ENCODE assay signal across 8 cellular contexts in genomic region chr14:23299986-23300686, GRCh38. TPM values are rescaled to one million over a fixed set of nuclear protein-coding genes. Genes with fewer than 3 reads are reported as not detected.
DNase-seq lines count a peak whose midpoint lies in the region; ATAC-seq and TF ChIP-seq lines count a peak whose summit lies in the region.

No MANE protein-coding gene starts in this region.

- TF ChIP-seq POLR2A in adrenal gland (IDR thresholded peaks at IDR 0.05) (no peak), right lobe of liver (IDR thresholded peaks at IDR 0.05) (no peak), thyroid gland (IDR thresholded peaks at IDR 0.05) (no peak)

- peak overlapping the region; percentile 96 for H3K4me3 Mint-ChIP-seq in activated CD8-positive, alpha-beta memory T cell treated with anti-CD3 and anti-CD28 coated beads, Interleukin-2, amount 10 ng/mL, durations not matched to agents 7 days and 5 days

- peaks cover 14 to 22% of the 10 kb centered on the region in 2 donors for H3K4me1 ChIP-seq in adrenal gland (replicated peaks in 1 of 2)
- H3K4me1 ChIP-seq in right lobe of liver, result peaks cover 0 to 5% (median 2%) of the 10 kb centered on the region in 4 donors
- peaks cover 9 to 24% of the 10 kb centered on the region in 2 donors for H3K4me1 ChIP-seq in thyroid gland

- H3K36me3 Mint-ChIP-seq in activated CD8-positive, alpha-beta memory T cell treated with anti-CD3 and anti-CD28 coated beads, Interleukin-2, amount 10 ng/mL, durations not matched to agents 7 days and 5 days, result peaks cover 21% of the 10 kb centered on the region

- peak overlapping the region; percentile 92 for H3K27ac Mint-ChIP-seq in activated CD8-positive, alpha-beta memory T cell treated with anti-CD3 and anti-CD28 coated beads, Interleukin-2, amount 10 ng/mL, durations not matched to agents 7 days and 5 days

- H3K27me3 Mint-ChIP-seq in activated CD8-positive, alpha-beta memory T cell treated with anti-CD3 and anti-CD28 coated beads, Interleukin-2, amount 10 ng/mL, durations not matched to agents 7 days and 5 days, result peaks cover 5% of the 10 kb centered on the region

- no peak for ATAC-seq in activated CD8-positive, alpha-beta memory T cell treated with anti-CD3 and anti-CD28 coated beads, Interleukin-2, amount 10 ng/mL, durations not matched to agents 7 days and 5 days
- ATAC-seq in right lobe of liver, result no peak

- H3K9me3 ChIP-seq in adrenal gland (replicated peaks in 1 of 3) (no peaks in the 10 kb centered on the region), right lobe of liver (no peaks in the 10 kb centered on the region), thyroid gland (no peaks in the 10 kb centered on the region)

- TF ChIP-seq CTCF in adrenal gland (IDR thresholded peaks at IDR 0.05) (no peak), right lobe of liver (IDR thresholded peaks at IDR 0.05) (no peak), thyroid gland (IDR thresholded peaks at IDR 0.05) (no peak)

- peak; percentile 39 for DNase-seq in activated CD8-positive, alpha-beta memory T cell treated with anti-CD3 and anti-CD28 coated beads, Interleukin-2, amount 10 ng/mL, durations not matched to agents 7 days and 5 days
- no peak for DNase-seq in activated CD8-positive, alpha-beta memory T cell treated with anti-CD3 and anti-CD28 coated beads, Interleukin-2, amount 50 U/mL, for 4 hours
- DNase-seq in adrenal gland (peak in 1 of 7 donors; percentile 59), right lobe of liver (no peak), thyroid gland (no peak), NCI-H187 (lab: John Stamatoyannopoulos, UW) (no peak), epidermal melanocyte (ENCODE audit: insufficient read length, low spot score) (no peak), 8988T (no peak)

- WGBS in adrenal gland, 4 donors, result 66 to 69% (median 68%) methylated on average over 10 of the region's 10 CpGs
- 76% methylated on average over 10 of the region's 10 CpGs for WGBS in right lobe of liver (ENCODE audit: insufficient coverage, low coverage, low lambda C conversion rate, missing lambda C conversion rate)
- 76 to 84% methylated on average over 10 of the region's 10 CpGs for WGBS in thyroid gland, 2 donors

- peaks cover 21% of the 10 kb centered on the region for H3K4me1 Mint-ChIP-seq in activated CD8-positive, alpha-beta memory T cell treated with anti-CD3 and anti-CD28 coated beads, Interleukin-2, amount 10 ng/mL, durations not matched to agents 7 days and 5 days

- H3K27me3 ChIP-seq in adrenal gland, result no peaks in the 10 kb centered on the region
- H3K27me3 ChIP-seq in right lobe of liver, result no peaks in the 10 kb centered on the region
- H3K27me3 ChIP-seq in thyroid gland, result no peaks in the 10 kb centered on the region

- no peaks in the 10 kb centered on the region for H3K9me3 Mint-ChIP-seq in activated CD8-positive, alpha-beta memory T cell treated with anti-CD3 and anti-CD28 coated beads, Interleukin-2, amount 10 ng/mL, durations not matched to agents 7 days and 5 days (ENCODE audit: low read depth)

- CTCF ChIA-PET in activated CD8-positive, alpha-beta memory T cell treated with anti-CD3 and anti-CD28 coated beads, Interleukin-2, amount 10 ng/mL, durations not matched to agents 7 days and 5 days (lab: Charles Lee), result interaction anchor here (0.6 to 8.9 kb wide), 12 partner anchors 8 to 267 kb away, joined by 3 to 119 read pairs (median 4); partner anchors contain the start of genes AP1G2, CEBPE, HOMEZ and PABPN1

- H3K27ac ChIP-seq in adrenal gland (peak overlapping the region; percentile 81 to 99 (median 95)), right lobe of liver (peak overlapping the region; percentile 94 to 99 (median 98)), thyroid gland (peak overlapping the region; percentile 98 to 100 (median 100))

- peak overlapping the region in 3 of 4 donors; percentile 47 to 64 (median 58) for H3K4me3 ChIP-seq in adrenal gland
- peak overlapping the region; percentile 55 to 81 (median 60) for H3K4me3 ChIP-seq in right lobe of liver
- peak overlapping the region; percentile 25 to 87 (median 50) for H3K4me3 ChIP-seq in thyroid gland (replicated peaks in 1 of 3)

- peaks cover 0 to 5% of the 10 kb centered on the region in 2 donors for H3K36me3 ChIP-seq in adrenal gland (replicated peaks in 1 of 2)
- H3K36me3 ChIP-seq in right lobe of liver, result peaks cover 0 to 10% (median 0%) of the 10 kb centered on the region in 4 donors
- H3K36me3 ChIP-seq in thyroid gland, result peaks cover 0 to 5% of the 10 kb centered on the region in 2 donors

- intact Hi-C loops in adrenal gland (cut with DNase I) (loop anchor here in 1 of 2 donors (10.0 kb wide), 1 partner anchor 175 kb away; no protein-coding TSS in a partner anchor), right lobe of liver (cut with DNase I) (no loop called here), thyroid gland (cut with DNase I) (loop anchor here (10.0 kb wide), 1 partner anchor 175 kb away; no protein-coding TSS in a partner anchor)

RNA-seq across cellular contexts. Expression of gene PPP1R3E, which starts 2.5 kb away (rescaled TPM):
- 10 to 100 TPM; 22.0 to 27.4 TPM for total RNA-seq in activated CD8-positive, alpha-beta memory T cell treated with anti-CD3 and anti-CD28 coated beads, Interleukin-2, amount 10 ng/mL, durations not matched to agents 7 days and 5 days
- total RNA-seq in adrenal gland, result 10 to 100 TPM in 4 of 8 donors, 1 to 10 TPM in 4; 2.2 to 16.6 (median 11.1) TPM
- 10 to 100 TPM; 16.8 to 82.8 (median 29.1) TPM for polyA plus RNA-seq in adrenal gland
- 10 to 100 TPM in 2 of 6 experiments, 1 to 10 TPM in 4; 4.0 to 11.1 (median 8.1) TPM for total RNA-seq in right lobe of liver
- 10 to 100 TPM; 12.6 to 14.5 (median 13.9) TPM for total RNA-seq in thyroid gland

RNA-seq across cellular contexts. Expression of gene BCL2L2, which starts 6.5 kb away (rescaled TPM):
- 1 to 10 TPM; 3.1 to 3.7 TPM for total RNA-seq in activated CD8-positive, alpha-beta memory T cell treated with anti-CD3 and anti-CD28 coated beads, Interleukin-2, amount 10 ng/mL, durations not matched to agents 7 days and 5 days
- total RNA-seq in adrenal gland, result 10 to 100 TPM; 28.6 to 51.8 (median 40.4) TPM
- 10 to 100 TPM; 16.8 to 54.6 (median 44.6) TPM for polyA plus RNA-seq in adrenal gland
- 10 to 100 TPM in 4 of 6 experiments, 1 to 10 TPM in 2; 8.8 to 15.8 (median 12.1) TPM for total RNA-seq in right lobe of liver
- total RNA-seq in thyroid gland, result 10 to 100 TPM; 37.3 to 52.8 (median 46.1) TPM

RNA-seq across cellular contexts. Expression of gene HOMEZ, which starts 14.2 kb away (rescaled TPM):
- total RNA-seq in activated CD8-positive, alpha-beta memory T cell treated with anti-CD3 and anti-CD28 coated beads, Interleukin-2, amount 10 ng/mL, durations not matched to agents 7 days and 5 days, result 10 to 100 TPM; 11.4 to 12.4 TPM
- 10 to 100 TPM in 4 of 8 donors, 1 to 10 TPM in 4; 4.7 to 14.8 (median 10.2) TPM for total RNA-seq in adrenal gland
- 10 to 100 TPM in 1 of 3 donors, 1 to 10 TPM in 2; 4.5 to 15.0 (median 4.8) TPM for polyA plus RNA-seq in adrenal gland
- total RNA-seq in right lobe of liver, result 1 to 10 TPM; 3.4 to 8.8 (median 5.3) TPM
- 10 to 100 TPM; 13.0 to 16.5 (median 15.0) TPM for total RNA-seq in thyroid gland

RNA-seq across cellular contexts. Expression of gene PABPN1, which starts 21.1 kb away (rescaled TPM):
- 100 to 1,000 TPM; 225 to 269 TPM for total RNA-seq in activated CD8-positive, alpha-beta memory T cell treated with anti-CD3 and anti-CD28 coated beads, Interleukin-2, amount 10 ng/mL, durations not matched to agents 7 days and 5 days
- total RNA-seq in adrenal gland (100 to 1,000 TPM in 3 of 8 donors, 10 to 100 TPM in 5; 18.3 to 200 (median 74.2) TPM), right lobe of liver (10 to 100 TPM; 23.6 to 95.3 (median 64.6) TPM), thyroid gland (10 to 100 TPM; 37.9 to 74.6 (median 60.5) TPM)
- polyA plus RNA-seq in adrenal gland, result 100 to 1,000 TPM in 2 of 3 donors, 10 to 100 TPM in 1; 97.8 to 632 (median 331) TPM

RNA-seq across cellular contexts. Expression of gene SLC22A17, which starts 52.6 kb away (rescaled TPM):
- 1 to 10 TPM; 1.7 to 2.8 TPM for total RNA-seq in activated CD8-positive, alpha-beta memory T cell treated with anti-CD3 and anti-CD28 coated beads, Interleukin-2, amount 10 ng/mL, durations not matched to agents 7 days and 5 days
- total RNA-seq in adrenal gland (10 to 100 TPM; 11.8 to 76.1 (median 25.0) TPM), right lobe of liver (1 to 10 TPM; 1.5 to 2.7 (median 2.1) TPM), thyroid gland (10 to 100 TPM; 27.5 to 94.2 (median 53.7) TPM)
- polyA plus RNA-seq in adrenal gland, result 100 to 1,000 TPM in 1 of 3 donors, 10 to 100 TPM in 2; 14.5 to 121 (median 53.9) TPM
